ENCODE assay signal across 23 cellular contexts in the genomic region with DNA sequence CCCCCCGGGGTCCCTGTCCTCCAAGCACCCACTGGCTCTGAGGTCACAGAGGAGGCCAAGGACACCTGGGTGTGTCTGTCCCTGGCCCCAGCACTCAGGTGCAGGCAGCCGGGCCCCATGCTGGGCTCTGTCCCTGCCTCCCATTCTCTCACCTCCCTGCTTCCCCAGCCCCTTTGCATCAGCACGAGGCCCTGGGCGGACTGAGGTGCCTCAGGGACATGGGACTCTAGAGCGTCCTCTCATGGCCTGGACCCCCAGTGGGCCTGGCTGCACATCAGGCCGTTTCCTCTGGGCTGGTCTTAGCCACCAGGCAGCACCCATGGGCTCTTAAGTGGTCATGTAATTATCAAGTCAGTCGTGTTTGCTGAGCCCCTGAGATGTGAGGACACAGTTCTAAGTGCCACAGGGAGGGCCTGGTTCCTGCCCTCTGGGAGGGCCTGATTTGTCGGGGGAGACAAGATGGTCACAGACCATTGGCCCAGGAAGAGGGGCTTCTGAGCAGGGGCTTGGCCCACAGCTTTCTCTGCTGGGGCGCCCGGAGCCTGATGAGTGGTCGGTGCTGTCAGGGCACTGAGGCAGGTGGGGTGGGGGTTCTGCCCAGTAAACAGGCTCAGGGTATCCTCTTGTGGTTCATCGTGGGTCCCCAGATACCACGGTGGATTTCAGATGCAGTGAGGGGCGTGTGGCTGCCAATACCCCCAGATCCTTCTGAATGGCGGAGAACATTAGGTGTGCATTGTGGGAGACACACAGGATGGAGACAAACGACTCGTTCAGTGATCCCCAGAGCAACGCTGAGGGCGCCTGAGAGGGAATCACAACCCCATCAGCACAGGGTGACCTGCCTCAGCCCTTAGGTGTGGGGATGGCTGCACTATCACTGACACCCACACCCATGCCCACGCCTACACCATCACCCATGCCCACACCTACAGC.
"Had no signal": no experiment of that assay in that cellular context is flagged by ENCODE, and none has a peak within 500 bp of the region (broad histone marks: within the 10 kb centered on the region; RNA-seq: fewer than 3 reads in every experiment).

No MANE protein-coding gene starts in this region.

- ATAC-seq: activated naive CD8-positive, alpha-beta T cell treated with anti-CD3 and anti-CD28 coated beads, Interleukin-2, amount 50 U/mL, for 24 hours; activated T-cell treated with anti-CD3 and anti-CD28 coated beads, Interleukin-2, amount 50 U/mL, for 72 hours had no signal

- H3K9me3 ChIP-seq: lower lobe of right lung, sigmoid colon, thoracic aorta had no signal

- H3K4me3 Mint-ChIP-seq: activated naive CD4-positive, alpha-beta T cell treated with anti-CD3 and anti-CD28 coated beads, Interleukin-2, amount 10 ng/mL, durations not matched to agents 7 days and 5 days; activated naive CD8-positive, alpha-beta T cell treated with anti-CD3 and anti-CD28 coated beads, Interleukin-2, amount 50 U/mL, for 24 hours; activated T-cell treated with anti-CD3 and anti-CD28 coated beads, Interleukin-2, amount 50 U/mL, for 72 hours; dendritic cell treated with granulocyte-macrophage colony-stimulating factor and Interleukin-4, amounts not matched to agents 40 ng/mL and 50 ng/mL, for 4 days; mesothelial cell of epicardium; nephron; type B pancreatic cell had no signal

- H3K27ac Mint-ChIP-seq: activated naive CD4-positive, alpha-beta T cell treated with anti-CD3 and anti-CD28 coated beads, Interleukin-2, amount 10 ng/mL, durations not matched to agents 7 days and 5 days; activated naive CD8-positive, alpha-beta T cell treated with anti-CD3 and anti-CD28 coated beads, Interleukin-2, amount 50 U/mL, for 24 hours; activated T-cell treated with anti-CD3 and anti-CD28 coated beads, Interleukin-2, amount 50 U/mL, for 72 hours; dendritic cell treated with granulocyte-macrophage colony-stimulating factor and Interleukin-4, amounts not matched to agents 40 ng/mL and 50 ng/mL, for 4 days; mesothelial cell of epicardium; nephron; type B pancreatic cell had no signal

- H3K36me3 Mint-ChIP-seq: activated naive CD4-positive, alpha-beta T cell treated with anti-CD3 and anti-CD28 coated beads, Interleukin-2, amount 10 ng/mL, durations not matched to agents 7 days and 5 days; mesothelial cell of epicardium; type B pancreatic cell had no signal

- H3K27me3 Mint-ChIP-seq: activated naive CD4-positive, alpha-beta T cell treated with anti-CD3 and anti-CD28 coated beads, Interleukin-2, amount 10 ng/mL, durations not matched to agents 7 days and 5 days; activated naive CD8-positive, alpha-beta T cell treated with anti-CD3 and anti-CD28 coated beads, Interleukin-2, amount 50 U/mL, for 24 hours; dendritic cell treated with granulocyte-macrophage colony-stimulating factor and Interleukin-4, amounts not matched to agents 40 ng/mL and 50 ng/mL, for 4 days had no signal

- H3K4me1 Mint-ChIP-seq: activated naive CD4-positive, alpha-beta T cell treated with anti-CD3 and anti-CD28 coated beads, Interleukin-2, amount 10 ng/mL, durations not matched to agents 7 days and 5 days; activated naive CD8-positive, alpha-beta T cell treated with anti-CD3 and anti-CD28 coated beads, Interleukin-2, amount 50 U/mL, for 24 hours; mesothelial cell of epicardium; nephron had no signal

- H3K27me3 ChIP-seq: sigmoid colon had no signal

- H3K27ac ChIP-seq: lower lobe of right lung, sigmoid colon, thoracic aorta had no signal

- DNase-seq: activated CD4-positive, alpha-beta T cell treated with anti-CD3 and anti-CD28 coated beads for 4 hours; activated CD4-positive, alpha-beta T cell treated with anti-CD3 and anti-CD28 coated beads, Interleukin-2, amount 50 U/mL, for 48 hours; activated CD4-positive, CD25-positive, alpha-beta regulatory T cell; activated effector memory CD4-positive, alpha-beta T cell treated with Interleukin-2 at 50 U/mL for 16 hours; activated naive CD4-positive, alpha-beta T cell treated with anti-CD3 and anti-CD28 coated beads, Interleukin-2, amount 10 ng/mL, durations not matched to agents 7 days and 5 days; activated naive CD8-positive, alpha-beta T cell treated with anti-CD3 and anti-CD28 coated beads, Interleukin-2, amount 50 U/mL, for 24 hours; activated T-cell treated with anti-CD3 and anti-CD28 coated beads, Interleukin-2, amount 50 U/mL, for 72 hours; effector CD4-positive, alpha-beta T cell; erythroblast; foreskin fibroblast; lower lobe of right lung; retina; sigmoid colon; stimulated activated CD4-positive, alpha-beta T cell treated with anti-CD3 and anti-CD28 coated beads, Interleukin-2, amount 100 ng/mL, for 48 hours; stimulated activated CD8-positive, alpha-beta memory T cell treated with anti-CD3 and anti-CD28 coated beads, Interleukin-4, amount 100 ng/mL, for 48 hours; stimulated activated naive CD4-positive, alpha-beta T cell; T1000 had no signal

- H3K36me3 ChIP-seq: lower lobe of right lung, sigmoid colon, thoracic aorta had no signal

- H3K4me3 ChIP-seq: lower lobe of right lung, sigmoid colon, smooth muscle cell, thoracic aorta had no signal

- H3K4me2 ChIP-seq: smooth muscle cell had no signal

- H3K9me3 Mint-ChIP-seq: activated naive CD4-positive, alpha-beta T cell treated with anti-CD3 and anti-CD28 coated beads, Interleukin-2, amount 10 ng/mL, durations not matched to agents 7 days and 5 days; activated naive CD8-positive, alpha-beta T cell treated with anti-CD3 and anti-CD28 coated beads, Interleukin-2, amount 50 U/mL, for 24 hours; activated T-cell treated with anti-CD3 and anti-CD28 coated beads, Interleukin-2, amount 50 U/mL, for 72 hours; dendritic cell treated with granulocyte-macrophage colony-stimulating factor and Interleukin-4, amounts not matched to agents 40 ng/mL and 50 ng/mL, for 4 days; mesothelial cell of epicardium; nephron; type B pancreatic cell had no signal

- H3K4me1 ChIP-seq: lower lobe of right lung, sigmoid colon had no signal
